17 cellular contexts compared by ENCODE assay signal in genomic region chr14:61297581-61297980, GRCh38. TPM values are rescaled to one million over a fixed set of nuclear protein-coding genes. Genes with fewer than 3 reads are reported as not detected.
DNase-seq lines count a peak whose midpoint lies in the region; ATAC-seq and TF ChIP-seq lines count a peak whose summit lies in the region.
"Had no signal": no experiment of that assay in that cellular context is flagged by ENCODE, and none has a peak within 500 bp of the region (broad histone marks: within the 10 kb centered on the region; RNA-seq: fewer than 3 reads in every experiment).

No MANE protein-coding gene starts in this region.

- H3K4me2 ChIP-seq in Loucy (ENCODE audit: low read depth, low read length, poor library complexity, severe bottlenecking): peak overlapping the region; percentile 47
- no peak overlapping the region for H3K4me2 ChIP-seq in H9 (ENCODE audit: insufficient read depth, insufficient read length, low read length)
- H3K4me2 ChIP-seq: BLaER1 treated with 17β-estradiol and CSF1 and Interleukin-3, amounts not matched to agents 10 nM and 100 nM; PC-9 had no signal

- peak overlapping the region; percentile 50 for H3K9ac ChIP-seq in Loucy (ENCODE audit: low read depth, low read length, poor library complexity, severe bottlenecking)
- no peak overlapping the region for H3K9ac ChIP-seq in H9 (ENCODE audit: extremely low read depth, insufficient read length, low read length)
- H3K9ac ChIP-seq: BLaER1 treated with 17β-estradiol and CSF1 and Interleukin-3, amounts not matched to agents 10 nM and 100 nM; GM23248 had no signal

- H3K9me2 ChIP-seq in Loucy (replicated peaks; ENCODE audit: low read depth, low read length): no peaks in the 10 kb centered on the region

- peaks cover 43% of the 10 kb centered on the region for H3K4me1 ChIP-seq in Loucy (ENCODE audit: insufficient read depth, low read length, poor library complexity, severe bottlenecking)
- peaks cover 5% of the 10 kb centered on the region; the same call in 1 of the 2 replicates for H3K4me1 ChIP-seq in H9 (ENCODE audit: insufficient read depth, low read length)

- no peak overlapping the region for H3K4ac ChIP-seq in H9 (ENCODE audit: low read depth, low read length)

- H2BK15ac ChIP-seq in H9 (ENCODE audit: low read depth, low read length): no peak overlapping the region

- H3K79me2 ChIP-seq in Loucy (ENCODE audit: insufficient read depth, low read length) (0 out of 2 replicates have a peak, but pooled peaks cover 12% of the 10 kb centered on the region), H9 (ENCODE audit: insufficient read depth, low read length) (no peaks in the 10 kb centered on the region)

- H3K23ac ChIP-seq in H9 (ENCODE audit: insufficient read length, low read depth, low read length): no peak overlapping the region

- H3K4me3 ChIP-seq in Loucy (ENCODE audit: low read length, poor library complexity, severe bottlenecking): peak overlapping the region; percentile 10
- H3K4me3 ChIP-seq: BLaER1 treated with 17β-estradiol and CSF1 and Interleukin-3, amounts not matched to agents 10 nM and 100 nM; GM23248; MG63; PC-9 had no signal

- intact Hi-C loops in natural killer cell (cut with micrococcal nuclease): loop anchor here (5.0 kb wide), 2 partner anchors 155 to 430 kb away; no protein-coding TSS in a partner anchor

- no peaks in the 10 kb centered on the region for H3K23me2 ChIP-seq in H9 (ENCODE audit: insufficient read length, low read depth, low read length, poor library complexity, severe bottlenecking)

- DNase-seq in natural killer cell treated with Interleukin-12 subunit alpha and Interleukin-12 subunit beta and Interleukin-15 and Interleukin-18, amount 100 ng/mL, for 72 hours (ENCODE audit: low spot score): no peak
- DNase-seq in natural killer cell (no peak), H9 (no peak), osteocyte (ENCODE audit: extremely low spot score, unreplicated experiment) (no peak)
- no peak for DNase-seq in activated naive CD8-positive, alpha-beta T cell treated with anti-CD3 and anti-CD28 coated beads, Interleukin-2, amount 50 U/mL, for 24 hours
- DNase-seq in stimulated activated effector memory CD8-positive, alpha-beta T cell treated with anti-CD3 and anti-CD28 coated beads, Interleukin-12 subunit alpha, Interleukin-12 subunit beta, amount 100 ng/mL, for 72 hours (ENCODE audit: low spot score in 2 of 2): no peak
- DNase-seq: MG63 had no signal

- H3K56ac ChIP-seq in H9 (ENCODE audit: insufficient read length, low read depth, low read length): no peak overlapping the region

- H2BK5ac ChIP-seq in H9 (ENCODE audit: insufficient read length, low read length): no peak overlapping the region

- no peaks in the 10 kb centered on the region for H3K36me3 Mint-ChIP-seq in natural killer cell treated with Interleukin-12 subunit alpha and Interleukin-12 subunit beta and Interleukin-15 and Interleukin-18, amount 100 ng/mL, for 72 hours
- H3K36me3 Mint-ChIP-seq in natural killer cell (no peaks in the 10 kb centered on the region), H9 (ENCODE audit: insufficient read depth in 1 of 3, low read depth in 3 of 3) (no peaks in the 10 kb centered on the region), osteocyte (ENCODE audit: unreplicated experiment) (no peaks in the 10 kb centered on the region)
- no peaks in the 10 kb centered on the region for H3K36me3 Mint-ChIP-seq in activated naive CD8-positive, alpha-beta T cell treated with anti-CD3 and anti-CD28 coated beads, Interleukin-2, amount 50 U/mL, for 24 hours (ENCODE audit: low read depth)
- no peaks in the 10 kb centered on the region for H3K36me3 Mint-ChIP-seq in stimulated activated effector memory CD8-positive, alpha-beta T cell treated with anti-CD3 and anti-CD28 coated beads, Interleukin-12 subunit alpha, Interleukin-12 subunit beta, amount 100 ng/mL, for 72 hours

- H3K4me1 Mint-ChIP-seq in natural killer cell treated with Interleukin-12 subunit alpha and Interleukin-12 subunit beta and Interleukin-15 and Interleukin-18, amount 100 ng/mL, for 72 hours (ENCODE audit: low read depth in 2 of 2): peaks cover 24 to 32% of the 10 kb centered on the region in 2 donors
- H3K4me1 Mint-ChIP-seq in natural killer cell (peaks cover 17 to 29% of the 10 kb centered on the region in 2 donors), H9 (peaks cover 32 to 35% of the 10 kb centered on the region in 2 experiments), osteocyte (ENCODE audit: unreplicated experiment) (no peaks in the 10 kb centered on the region)
- H3K4me1 Mint-ChIP-seq in activated naive CD8-positive, alpha-beta T cell treated with anti-CD3 and anti-CD28 coated beads, Interleukin-2, amount 50 U/mL, for 24 hours: peaks cover 51% of the 10 kb centered on the region
- H3K4me1 Mint-ChIP-seq in stimulated activated effector memory CD8-positive, alpha-beta T cell treated with anti-CD3 and anti-CD28 coated beads, Interleukin-12 subunit alpha, Interleukin-12 subunit beta, amount 100 ng/mL, for 72 hours: peaks cover 30% of the 10 kb centered on the region

- H2BK20ac ChIP-seq in H9 (ENCODE audit: low read depth, low read length, poor library complexity, severe bottlenecking): no peak overlapping the region

- H4K8ac ChIP-seq in H9 (replicated peaks; ENCODE audit: insufficient read length, low read depth, low read length): no peak overlapping the region

- H3K27me3 Mint-ChIP-seq in natural killer cell treated with Interleukin-12 subunit alpha and Interleukin-12 subunit beta and Interleukin-15 and Interleukin-18, amount 100 ng/mL, for 72 hours: no peaks in the 10 kb centered on the region
- H3K27me3 Mint-ChIP-seq in natural killer cell (ENCODE audit: low read depth in 2 of 2) (no peaks in the 10 kb centered on the region), H9 (ENCODE audit: low read depth) (peaks cover 4% of the 10 kb centered on the region), osteocyte (ENCODE audit: unreplicated experiment) (peaks cover 22% of the 10 kb centered on the region)
- no peaks in the 10 kb centered on the region for H3K27me3 Mint-ChIP-seq in activated naive CD8-positive, alpha-beta T cell treated with anti-CD3 and anti-CD28 coated beads, Interleukin-2, amount 50 U/mL, for 24 hours

- no peak overlapping the region for H4K5ac ChIP-seq in H9 (ENCODE audit: insufficient read length, low read depth, low read length)

- H3F3A ChIP-seq in Loucy (ENCODE audit: low read depth): no peaks in the 10 kb centered on the region

- no peak overlapping the region for H2BK12ac ChIP-seq in H9 (ENCODE audit: insufficient read length, low read depth, low read length)

- H3K9me3 Mint-ChIP-seq in natural killer cell treated with Interleukin-12 subunit alpha and Interleukin-12 subunit beta and Interleukin-15 and Interleukin-18, amount 100 ng/mL, for 72 hours: no peaks in the 10 kb centered on the region
- H3K9me3 Mint-ChIP-seq in natural killer cell (no peaks in the 10 kb centered on the region), H9 (no peaks in the 10 kb centered on the region), osteocyte (ENCODE audit: unreplicated experiment) (no peaks in the 10 kb centered on the region)
- H3K9me3 Mint-ChIP-seq in activated naive CD8-positive, alpha-beta T cell treated with anti-CD3 and anti-CD28 coated beads, Interleukin-2, amount 50 U/mL, for 24 hours: peaks cover 2% of the 10 kb centered on the region
- H3K9me3 Mint-ChIP-seq in stimulated activated effector memory CD8-positive, alpha-beta T cell treated with anti-CD3 and anti-CD28 coated beads, Interleukin-12 subunit alpha, Interleukin-12 subunit beta, amount 100 ng/mL, for 72 hours: no peaks in the 10 kb centered on the region

- ATAC-seq in natural killer cell treated with Interleukin-12 subunit alpha and Interleukin-12 subunit beta and Interleukin-15 and Interleukin-18, amount 100 ng/mL, for 72 hours: no peak
- ATAC-seq in natural killer cell: no peak
- no peak for ATAC-seq in activated naive CD8-positive, alpha-beta T cell treated with anti-CD3 and anti-CD28 coated beads, Interleukin-2, amount 50 U/mL, for 24 hours
- no peak for ATAC-seq in stimulated activated effector memory CD8-positive, alpha-beta T cell treated with anti-CD3 and anti-CD28 coated beads, Interleukin-12 subunit alpha, Interleukin-12 subunit beta, amount 100 ng/mL, for 72 hours
- no peak for ATAC-seq in HG03097 (IDR thresholded peaks at IDR 0.05; ENCODE audit: low FRiP score, unreplicated experiment)

- H3K79me1 ChIP-seq in H9 (ENCODE audit: insufficient read depth, low read depth, low read length, poor library complexity, severe bottlenecking): no peaks in the 10 kb centered on the region

- WGBS in H9 (ENCODE audit: extremely low coverage, insufficient read length, low lambda C conversion rate): no CpG with 5 or more reads among the region's 6 CpGs

- H2AFZ ChIP-seq in Loucy (ENCODE audit: low read length): peak overlapping the region; percentile 49
- no peak overlapping the region for H2AFZ ChIP-seq in H9 (ENCODE audit: low read length)
- H2AFZ ChIP-seq: GM23248, PC-9 had no signal

- no peaks in the 10 kb centered on the region for H3K27me3 ChIP-seq in Loucy (ENCODE audit: insufficient read depth, low read length, poor library complexity, severe bottlenecking)
- no peaks in the 10 kb centered on the region for H3K27me3 ChIP-seq in H9 (ENCODE audit: insufficient read depth, low read length)
- H3K27me3 ChIP-seq: BLaER1 treated with 17β-estradiol and CSF1 and Interleukin-3, amounts not matched to agents 10 nM and 100 nM; MG63 had no signal

- H3K18ac ChIP-seq in H9 (ENCODE audit: insufficient read length, low read depth, low read length): no peak overlapping the region

- H3K36me3 ChIP-seq in Loucy (ENCODE audit: insufficient read depth, low read length): no peaks in the 10 kb centered on the region
- H3K36me3 ChIP-seq: BLaER1 treated with 17β-estradiol and CSF1 and Interleukin-3, amounts not matched to agents 10 nM and 100 nM; MG63 had no signal

- H3K27ac Mint-ChIP-seq in natural killer cell treated with Interleukin-12 subunit alpha and Interleukin-12 subunit beta and Interleukin-15 and Interleukin-18, amount 100 ng/mL, for 72 hours: peak overlapping the region; percentile 6
- peak overlapping the region in 1 of 2 donors; percentile 59 for H3K27ac Mint-ChIP-seq in natural killer cell
- H3K27ac Mint-ChIP-seq in activated naive CD8-positive, alpha-beta T cell treated with anti-CD3 and anti-CD28 coated beads, Interleukin-2, amount 50 U/mL, for 24 hours: peak overlapping the region; percentile 66
- H3K27ac Mint-ChIP-seq in stimulated activated effector memory CD8-positive, alpha-beta T cell treated with anti-CD3 and anti-CD28 coated beads, Interleukin-12 subunit alpha, Interleukin-12 subunit beta, amount 100 ng/mL, for 72 hours: peak overlapping the region; percentile 46
- no peak overlapping the region for H3K27ac Mint-ChIP-seq in H9
- no peak overlapping the region for H3K27ac Mint-ChIP-seq in osteocyte (ENCODE audit: unreplicated experiment)

- no peak overlapping the region for H2AK5ac ChIP-seq in H9 (ENCODE audit: insufficient read length, low read length)

- no peaks in the 10 kb centered on the region for H3K9me3 ChIP-seq in Loucy (ENCODE audit: insufficient read depth, low read depth, low read length)
- no peaks in the 10 kb centered on the region for H3K9me3 ChIP-seq in H9 (ENCODE audit: control insufficient read depth, low read depth, low read length)
- H3K9me3 ChIP-seq: MG63 had no signal

- TF ChIP-seq CTCF in natural killer cell (IDR thresholded peaks at IDR 0.05) (no peak), Loucy (conservative IDR thresholded peaks at IDR 0.05; ENCODE audit: low read length) (no peak), H9 (conservative IDR thresholded peaks at IDR 0.05) (no peak), osteocyte (IDR thresholded peaks at IDR 0.05) (no peak)

- no peak overlapping the region for H3K4me3 Mint-ChIP-seq in natural killer cell treated with Interleukin-12 subunit alpha and Interleukin-12 subunit beta and Interleukin-15 and Interleukin-18, amount 100 ng/mL, for 72 hours
- H3K4me3 Mint-ChIP-seq in natural killer cell (no peak overlapping the region), H9 (no peak overlapping the region), osteocyte (ENCODE audit: unreplicated experiment) (no peak overlapping the region)
- no peak overlapping the region for H3K4me3 Mint-ChIP-seq in activated naive CD8-positive, alpha-beta T cell treated with anti-CD3 and anti-CD28 coated beads, Interleukin-2, amount 50 U/mL, for 24 hours
- no peak overlapping the region for H3K4me3 Mint-ChIP-seq in stimulated activated effector memory CD8-positive, alpha-beta T cell treated with anti-CD3 and anti-CD28 coated beads, Interleukin-12 subunit alpha, Interleukin-12 subunit beta, amount 100 ng/mL, for 72 hours

- no peak overlapping the region for H4K91ac ChIP-seq in H9 (ENCODE audit: insufficient read length, low read depth, low read length)

- no peak overlapping the region for H2BK120ac ChIP-seq in H9 (ENCODE audit: low read depth, low read length, poor library complexity, severe bottlenecking)

- H3K14ac ChIP-seq in H9 (ENCODE audit: insufficient read depth, low read length): no peak overlapping the region

- no peak overlapping the region for H3K27ac ChIP-seq in H9 (ENCODE audit: insufficient read length, low read depth, low read length)
- H3K27ac ChIP-seq: BLaER1 treated with 17β-estradiol and CSF1 and Interleukin-3, amounts not matched to agents 10 nM and 100 nM; GM23248; HL-60; PC-9; RWPE1 had no signal

- no peaks in the 10 kb centered on the region for H4K20me1 ChIP-seq in Loucy (ENCODE audit: insufficient read depth, low read length, poor library complexity, severe bottlenecking)
- no peaks in the 10 kb centered on the region for H4K20me1 ChIP-seq in H9 (ENCODE audit: control insufficient read depth, insufficient read depth, insufficient read length)
- H4K20me1 ChIP-seq: BLaER1 treated with 17β-estradiol and CSF1 and Interleukin-3, amounts not matched to agents 10 nM and 100 nM had no signal

- no peak overlapping the region for H3T11ph ChIP-seq in H9 (ENCODE audit: low read length)

RNA-seq across cellular contexts. Expression of gene TMEM30B, which starts 16.4 kb away (rescaled TPM):
- total RNA-seq in natural killer cell treated with Interleukin-12 subunit alpha and Interleukin-12 subunit beta and Interleukin-15 and Interleukin-18, amount 100 ng/mL, for 72 hours: 1 to 10 TPM in 1 of 2 donors, under 1 TPM in 1; 0.81 to 1.2 TPM
- total RNA-seq in natural killer cell (1 to 10 TPM; 1.0 to 1.4 (median 1.3) TPM), H9 (2021) (11.8 and 12.2 TPM in 2 replicates), osteocyte (1.2 and 1.3 TPM in 2 replicates)
- total RNA-seq: Daoy, HT1080, IMR-90 had no signal

RNA-seq across cellular contexts. Expression of gene PRKCH, which starts 23.8 kb away (rescaled TPM):
- total RNA-seq in natural killer cell treated with Interleukin-12 subunit alpha and Interleukin-12 subunit beta and Interleukin-15 and Interleukin-18, amount 100 ng/mL, for 72 hours: 100 to 1,000 TPM; 182 to 216 TPM
- total RNA-seq in natural killer cell (100 to 1,000 TPM; 610 to 756 (median 618) TPM), H9 (2021) (5.2 and 6.0 TPM in 2 replicates), osteocyte (10.6 and 11.1 TPM in 2 replicates)

Comparison
In these comparisons a context has a peak if more than half of its experiments do, and no peak if none do; other contexts are left out.
1. H3K27ac Mint-ChIP-seq: peak in natural killer cell treated with Interleukin-12 subunit alpha and Interleukin-12 subunit beta and Interleukin-15 and Interleukin-18, amount 100 ng/mL, for 72 hours (2 of 2), activated naive CD8-positive, alpha-beta T cell treated with anti-CD3 and anti-CD28 coated beads, Interleukin-2, amount 50 U/mL, for 24 hours (single experiment) and stimulated activated effector memory CD8-positive, alpha-beta T cell treated with anti-CD3 and anti-CD28 coated beads, Interleukin-12 subunit alpha, Interleukin-12 subunit beta, amount 100 ng/mL, for 72 hours (single experiment); none in H9 (0 of 3) and osteocyte (single experiment).
2. RNA of gene PRKCH, which starts 23.8 kb away (total RNA-seq): 610 to 756 TPM in natural killer cell and 182 to 216 TPM in natural killer cell treated with Interleukin-12 subunit alpha and Interleukin-12 subunit beta and Interleukin-15 and Interleukin-18, amount 100 ng/mL, for 72 hours; 10.6 to 11.1 TPM in osteocyte and 5.2 to 6.0 TPM in H9; every median in the first group is over 10 times any median in the second.